14 cellular contexts compared by ENCODE assay signal in the genomic region with DNA sequence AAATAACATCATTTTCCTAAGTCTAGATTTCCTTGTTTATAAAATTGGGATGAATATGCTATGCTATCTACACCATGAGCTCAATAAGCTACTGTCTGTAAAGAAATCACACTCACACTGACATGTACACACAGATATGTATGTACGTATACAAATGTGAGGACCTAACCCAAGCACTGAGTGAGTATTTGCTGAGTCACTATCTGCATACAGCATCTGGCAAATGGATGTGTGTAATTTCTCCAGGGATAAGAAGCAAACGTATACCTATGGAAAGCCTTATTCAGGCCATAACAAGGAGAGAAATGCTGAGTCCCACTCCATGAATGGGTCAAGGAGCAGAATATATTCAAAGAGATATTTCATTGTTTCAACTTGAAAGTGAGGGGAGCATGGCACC.
A peak's percentile ranks its signal among the peaks of the same experiment; 100 is the strongest.
DNase-seq lines count a peak whose midpoint lies in the region; ATAC-seq, FAIRE-seq and TF ChIP-seq lines count a peak whose summit lies in the region.
"Had no signal": no experiment of that assay in that cellular context is flagged by ENCODE, and none has a peak within 500 bp of the region (broad histone marks: within the 10 kb centered on the region; RNA-seq: fewer than 3 reads in every experiment).

No MANE protein-coding gene starts in this region.

- no peaks in the 10 kb centered on the region for H3K27me3 ChIP-seq in AG04450 (ENCODE audit: control insufficient read depth, insufficient read depth, low read length)
- H3K27me3 ChIP-seq in IMR-90 (ENCODE audit: control insufficient read depth, insufficient read depth, low read length), result no peaks in the 10 kb centered on the region
- H3K27me3 ChIP-seq in K562 (ENCODE audit: control insufficient read depth in 2 of 2, insufficient read depth in 2 of 2, low read length in 2 of 2), result 0 out of 5 replicates have a peak, but pooled peaks cover 0 to 5% of the 10 kb centered on the region in 2 experiments
- H3K27me3 ChIP-seq in small intestine (ENCODE audit: control insufficient read depth in 2 of 2, insufficient read depth in 2 of 2, low read length in 2 of 2), result no peaks in the 10 kb centered on the region
- no peaks in the 10 kb centered on the region for H3K27me3 ChIP-seq in testis
- H3K27me3 ChIP-seq: upper lobe of left lung had no signal

- H4K8ac ChIP-seq in IMR-90 (ENCODE audit: low read depth in 2 of 2, low read length in 2 of 2), result no peak overlapping the region

- peak; percentile 72 for FAIRE-seq in K562 (lab: Jason Lieb, UNC)
- no peak for FAIRE-seq in small intestine (lab: Jason Lieb, UNC)

- CTCF ChIA-PET in AG04450 (lab: Charles Lee), result interaction anchor here (1.0 to 5.0 kb wide), 2 partner anchors 9 to 24 kb away, joined by 3 to 57 read pairs; no protein-coding TSS in a partner anchor
- CTCF ChIA-PET in IMR-90 (lab: Yijun Ruan, JAX), result interaction anchor here (1.4 kb wide), 1 partner anchor 9 kb away, joined by 6 read pairs; no protein-coding TSS in a partner anchor
- CTCF ChIA-PET in K562 (lab: Yijun Ruan, JAX; ENCODE audit: low intra/inter-chr PET ratio), result no interaction called here

- H3K4ac ChIP-seq in IMR-90 (ENCODE audit: low read depth, low read length), result no peak overlapping the region

- POLR2A ChIA-PET in AG04450 (lab: Yijun Ruan, JAX), result no interaction called here
- POLR2A ChIA-PET in IMR-90 (lab: Charles Lee; ENCODE audit: unreplicated experiment), result no interaction called here
- POLR2A ChIA-PET in K562 (lab: Yijun Ruan, JAX), result interaction anchor here (1.0 kb wide), 1 partner anchor 9 kb away, joined by 3 read pairs; no protein-coding TSS in a partner anchor

- H3K9me1 ChIP-seq in IMR-90 (ENCODE audit: insufficient read depth, low read length), result no peaks in the 10 kb centered on the region
- no peaks in the 10 kb centered on the region for H3K9me1 ChIP-seq in K562 (ENCODE audit: control insufficient read depth, insufficient read depth, low read length)

- no peaks in the 10 kb centered on the region for H3K79me1 ChIP-seq in IMR-90 (ENCODE audit: low read depth in 1 of 2, low read length in 2 of 2)

- H3K23ac ChIP-seq in IMR-90 (ENCODE audit: low read depth, low read length), result no peak overlapping the region

- H4K20me1 ChIP-seq in IMR-90 (ENCODE audit: insufficient read depth, low read length) (no peaks in the 10 kb centered on the region), K562 (replicated peaks; ENCODE audit: control insufficient read depth, insufficient read depth, low read length) (no peaks in the 10 kb centered on the region)

- intact Hi-C loops in IMR-90 (cut with micrococcal nuclease) (no loop called here), K562 (cut with micrococcal nuclease) (no loop called here), testis (cut with DNase I; ENCODE audit: low total_unique reads) (no loop called here)

- ATAC-seq in IMR-90 (ENCODE audit: low read depth) (peak; percentile 37; the same call in 1 of the 2 replicates), K562 (peak; percentile 86)
- ATAC-seq: activated CD4-positive, alpha-beta T cell treated with anti-CD3 and anti-CD28 coated beads for 36 hours had no signal

- H2AK5ac ChIP-seq in IMR-90 (ENCODE audit: low read depth, low read length), result no peak overlapping the region

- TF ChIP-seq CTCF in AG04450 (IDR thresholded peaks at IDR 0.05; ENCODE audit: low read depth, low read length) (no peak), IMR-90 (conservative IDR thresholded peaks at IDR 0.05; ENCODE audit: low read depth, low read length) (no peak), K562 (IDR thresholded peaks at IDR 0.05 in 2 of 3, conservative IDR thresholded peaks at IDR 0.05 in 1 of 3; ENCODE audit: insufficient read depth in 2 of 3, low read depth in 1 of 3, low read length in 3 of 3) (no peak), foreskin fibroblast (IDR thresholded peaks at IDR 0.05; ENCODE audit: low read depth, low read length) (no peak), testis (IDR thresholded peaks at IDR 0.05) (no peak)

- H3K4me2 ChIP-seq in IMR-90 (ENCODE audit: low read depth, low read length), result no peak overlapping the region
- no peak overlapping the region for H3K4me2 ChIP-seq in K562 (ENCODE audit: insufficient read depth, low read length)

- no peak overlapping the region for H3K14ac ChIP-seq in IMR-90 (replicated peaks; ENCODE audit: low read depth, low read length)

- no peak overlapping the region for H4K5ac ChIP-seq in IMR-90 (ENCODE audit: low read depth, low read length)

- TF ChIP-seq POLR2A in IMR-90 (IDR thresholded peaks at IDR 0.05; ENCODE audit: low read depth, low read length), result no peak
- TF ChIP-seq POLR2A in K562 (conservative IDR thresholded peaks at IDR 0.05), result no peak
- TF ChIP-seq POLR2A in testis (IDR thresholded peaks at IDR 0.05), result no peak

- BruUV-seq in IMR-90 (replicated peaks; lab: Mats Ljungman, UMichigan) (no TSS peak), K562 (replicated peaks; lab: Mats Ljungman, UMichigan) (no TSS peak)

- no CpG with 5 or more reads among the region's 2 CpGs for WGBS in IMR-90 (ENCODE audit: extremely low coverage in 2 of 2, insufficient read length in 1 of 2), 2 experiments
- WGBS in K562 (ENCODE audit: insufficient coverage, low coverage, missing lambda C conversion rate), result 2% methylated on average over 2 of the region's 2 CpGs
- 58 to 78% (median 64%) methylated on average over 2 of the region's 2 CpGs for WGBS in small intestine, 3 donors
- 75 to 79% methylated on average over 2 of the region's 2 CpGs for WGBS in testis, 2 donors

- no peak overlapping the region for H3K27ac ChIP-seq in AG04450 (ENCODE audit: low read depth, low read length)
- no peak overlapping the region for H3K27ac ChIP-seq in IMR-90 (ENCODE audit: insufficient read depth, low read length)
- H3K27ac ChIP-seq in K562 (ENCODE audit: extremely low read depth, low read depth, low read length), result no peak overlapping the region
- H3K27ac ChIP-seq in small intestine (ENCODE audit: low read depth in 1 of 2, low read length in 1 of 2), result no peak overlapping the region
- H3K27ac ChIP-seq in testis, result no peak overlapping the region
- H3K27ac ChIP-seq: upper lobe of left lung had no signal

- H4K91ac ChIP-seq in IMR-90 (ENCODE audit: insufficient read depth, low read depth, low read length), result no peak overlapping the region

- no peak overlapping the region for H2BK20ac ChIP-seq in IMR-90 (ENCODE audit: low read depth, low read length)

- H3K9ac ChIP-seq in IMR-90 (ENCODE audit: low read depth, low read length) (no peak overlapping the region), K562 (ENCODE audit: insufficient read depth in 1 of 2, low read depth in 2 of 2, low read length in 2 of 2) (no peak overlapping the region)

- H2BK15ac ChIP-seq in IMR-90 (ENCODE audit: low read depth, low read length), result no peak overlapping the region

- no peak overlapping the region for H3K18ac ChIP-seq in IMR-90 (ENCODE audit: low read depth, low read length)

- no peaks in the 10 kb centered on the region for H3K36me3 ChIP-seq in IMR-90 (ENCODE audit: control insufficient read depth, insufficient read depth, low read length)
- H3K36me3 ChIP-seq in K562 (ENCODE audit: control insufficient read depth, insufficient read depth, low read length), result no peaks in the 10 kb centered on the region
- H3K36me3 ChIP-seq in small intestine (ENCODE audit: control insufficient read depth in 2 of 2, insufficient read depth in 2 of 2, low read length in 2 of 2), result no peaks in the 10 kb centered on the region
- H3K36me3 ChIP-seq in testis (ENCODE audit: low read depth, missing control alignments), result no peaks in the 10 kb centered on the region
- H3K36me3 ChIP-seq: upper lobe of left lung had no signal

- H2AK9ac ChIP-seq in IMR-90 (replicated peaks; ENCODE audit: low read depth, low read length, poor library complexity), result no peak overlapping the region

- no peak overlapping the region for H2BK5ac ChIP-seq in IMR-90 (ENCODE audit: low read depth, low read length, poor library complexity, severe bottlenecking)

- in situ Hi-C loops in IMR-90 (cut with MboI; ENCODE audit: low sequenced_read_pairs) (no loop called here), K562 (cut with MboI) (loop anchor here (10.0 kb wide), 1 partner anchor 865 kb away; no protein-coding TSS in a partner anchor)

- H3K4me1 ChIP-seq in IMR-90 (ENCODE audit: control insufficient read depth, insufficient read depth, low read length) (no peaks in the 10 kb centered on the region), K562 (replicated peaks in 1 of 2; ENCODE audit: control insufficient read depth in 2 of 2, insufficient read depth in 2 of 2, low read length in 2 of 2) (peaks cover 0 to 5% of the 10 kb centered on the region in 2 experiments; a peak in 3 of 5 replicates), small intestine (ENCODE audit: control insufficient read depth in 2 of 2, insufficient read depth in 1 of 2, low read depth in 1 of 2, low read length in 1 of 2) (no peaks in the 10 kb centered on the region), testis (no peaks in the 10 kb centered on the region)
- H3K4me1 ChIP-seq: upper lobe of left lung had no signal

- H3K9me3 ChIP-seq in AG04450 (ENCODE audit: control insufficient read depth, insufficient read depth, low read length) (0 out of 2 replicates have a peak, but pooled peaks cover 3% of the 10 kb centered on the region), IMR-90 (ENCODE audit: control insufficient read depth, insufficient read depth, low read length) (no peaks in the 10 kb centered on the region), K562 (replicated peaks; ENCODE audit: control insufficient read depth, insufficient read depth, low read depth, low read length) (no peaks in the 10 kb centered on the region), small intestine (ENCODE audit: control insufficient read depth, low read depth) (no peaks in the 10 kb centered on the region), testis (no peaks in the 10 kb centered on the region)
- H3K9me3 ChIP-seq: upper lobe of left lung had no signal

- TF ChIP-seq RAD21 in IMR-90 (IDR thresholded peaks at IDR 0.05; ENCODE audit: low read length), result no peak
- TF ChIP-seq RAD21 in K562 (CRISPR knock-in tag; conservative IDR thresholded peaks at IDR 0.05 in 1 of 2, IDR thresholded peaks at IDR 0.05 in 1 of 2), result no peak

- peak; percentile 29 for DNase-seq in AG04450 (ENCODE audit: low read depth, low spot score)
- peak; percentile 60 for DNase-seq in IMR-90
- DNase-seq in K562 (ENCODE audit: extremely low read depth in 1 of 4, low spot score in 3 of 4), result peak; percentile 36 to 55 (median 44)
- peak; percentile 59 to 79 for DNase-seq in foreskin fibroblast
- DNase-seq in activated naive CD4-positive, alpha-beta T cell treated with Interleukin-2 at 50 U/mL for 16 hours, result no peak
- DNase-seq in small intestine, result no peak
- DNase-seq in testis, result no peak
- DNase-seq in stimulated activated CD8-positive, alpha-beta memory T cell treated with anti-CD3 and anti-CD28 coated beads, Interleukin-4, amount 100 ng/mL, for 48 hours, result no peak
- DNase-seq: ACHN; activated CD4-positive, alpha-beta T cell treated with anti-CD3 and anti-CD28 coated beads for 36 hours; CD4-positive, alpha-beta memory T cell; NCI-H526 treated with DMSO at 0.1 percent for 48 hours; T1000; upper lobe of left lung had no signal

- H3K79me2 ChIP-seq in K562 (ENCODE audit: control insufficient read depth, insufficient read depth, low read length), result no peaks in the 10 kb centered on the region

- H2AFZ ChIP-seq in IMR-90 (replicated peaks; ENCODE audit: low read length, poor library complexity) (no peak overlapping the region), K562 (ENCODE audit: low read depth, low read length) (no peak overlapping the region)

- TF ChIP-seq EP300 in K562 (IDR thresholded peaks at IDR 0.05; ENCODE audit: low read length), result peak; percentile 49; the same call in 1 of the 2 replicates

- no peak overlapping the region for H2BK120ac ChIP-seq in IMR-90 (ENCODE audit: low read depth, low read length)

- dilution Hi-C loops in IMR-90 (cut with HindIII; ENCODE audit: low sequenced_read_pairs, unreplicated experiment), result no loop called here

- no peak overlapping the region for H3K4me3 ChIP-seq in AG04450 (ENCODE audit: low read depth, low read length)
- H3K4me3 ChIP-seq in IMR-90 (ENCODE audit: insufficient read depth, low read depth, low read length), result no peak overlapping the region
- no peak overlapping the region for H3K4me3 ChIP-seq in K562
- H3K4me3 ChIP-seq in foreskin fibroblast (ENCODE audit: low read depth in 1 of 2, low read length in 2 of 2), result no peak overlapping the region
- no peak overlapping the region for H3K4me3 ChIP-seq in small intestine (ENCODE audit: low read depth in 1 of 2, low read length in 2 of 2)
- H3K4me3 ChIP-seq in testis, result no peak overlapping the region
- H3K4me3 ChIP-seq: upper lobe of left lung had no signal

- H3K56ac ChIP-seq in IMR-90 (ENCODE audit: extremely low read depth, insufficient read depth, low read length), result no peak overlapping the region

Comparison
In these comparisons a context has a peak if more than half of its experiments do, and no peak if none do; other contexts are left out.
1. DNase-seq: peak in AG04450 (single experiment), IMR-90 (single experiment), K562 (4 of 4) and foreskin fibroblast (2 of 2); none in activated naive CD4-positive, alpha-beta T cell treated with Interleukin-2 at 50 U/mL for 16 hours (single experiment), small intestine (single experiment), testis (single experiment) and stimulated activated CD8-positive, alpha-beta memory T cell treated with anti-CD3 and anti-CD28 coated beads, Interleukin-4, amount 100 ng/mL, for 48 hours (single experiment).